2 cellular contexts compared by ENCODE assay signal in genomic region chr7:113125728-113126127, GRCh38.
TF ChIP-seq lines count a peak whose summit lies in the region.

No MANE protein-coding gene starts in this region.

TF ChIP-seq in IMR-90, 13 proteins besides CTCF, POLR2A, EP300 and RAD21:
- TF ChIP-seq CEBPB (IDR thresholded peaks at IDR 0.05; ENCODE audit: low read depth, low read length): no peak

TF ChIP-seq in K562, 482 proteins besides CTCF, POLR2A, EP300 and RAD21 (continues in another document):
- TF ChIP-seq, protein P1, sequence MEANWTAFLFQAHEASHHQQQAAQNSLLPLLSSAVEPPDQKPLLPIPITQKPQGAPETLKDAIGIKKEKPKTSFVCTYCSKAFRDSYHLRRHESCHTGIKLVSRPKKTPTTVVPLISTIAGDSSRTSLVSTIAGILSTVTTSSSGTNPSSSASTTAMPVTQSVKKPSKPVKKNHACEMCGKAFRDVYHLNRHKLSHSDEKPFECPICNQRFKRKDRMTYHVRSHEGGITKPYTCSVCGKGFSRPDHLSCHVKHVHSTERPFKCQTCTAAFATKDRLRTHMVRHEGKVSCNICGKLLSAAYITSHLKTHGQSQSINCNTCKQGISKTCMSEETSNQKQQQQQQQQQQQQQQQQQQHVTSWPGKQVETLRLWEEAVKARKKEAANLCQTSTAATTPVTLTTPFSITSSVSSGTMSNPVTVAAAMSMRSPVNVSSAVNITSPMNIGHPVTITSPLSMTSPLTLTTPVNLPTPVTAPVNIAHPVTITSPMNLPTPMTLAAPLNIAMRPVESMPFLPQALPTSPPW (CRISPR knock-in tag; IDR thresholded peaks at IDR 0.05): 0 out of 2 replicates have a peak, but pooled peaks have one; percentile 20
- TF ChIP-seq SMARCA5 (IDR thresholded peaks at IDR 0.05) (no peak), U2AF1 (optimal IDR thresholded peaks at IDR 0.05; ENCODE audit: low read depth, low read length) (no peak), ZNF253 (CRISPR knock-in tag; conservative IDR thresholded peaks at IDR 0.05) (no peak), TRIM28 (IDR thresholded peaks at IDR 0.05) (no peak), NCOR1 (IDR thresholded peaks at IDR 0.05) (peak; percentile 66), MTA2 (IDR thresholded peaks at IDR 0.05; ENCODE audit: low read depth) (0 out of 2 replicates have a peak, but pooled peaks have one; percentile 34), ZNF445 (CRISPR knock-in tag; IDR thresholded peaks at IDR 0.05; ENCODE audit: low read depth) (no peak), XRCC5 (IDR thresholded peaks at IDR 0.05; ENCODE audit: low read depth, low read length) (no peak), NELFE (IDR thresholded peaks at IDR 0.05; ENCODE audit: insufficient read depth, insufficient read length) (no peak), TEAD2 (tag; IDR thresholded peaks at IDR 0.05) (no peak), CBX8 (IDR thresholded peaks at IDR 0.05; ENCODE audit: borderline replicate concordance, extremely low read depth, low read depth, low read length, poor library complexity, severe bottlenecking) (no peak), SMAD4 (CRISPR knock-in tag; conservative IDR thresholded peaks at IDR 0.05) (0 out of 2 replicates have a peak, but pooled peaks have one; percentile 46), TEAD4 (IDR thresholded peaks at IDR 0.05; ENCODE audit: low read length) (peak; percentile 89), TEAD4 (CRISPR knock-in tag; IDR thresholded peaks at IDR 0.05; ENCODE audit: borderline replicate concordance) (no peak), HLTF (IDR thresholded peaks at IDR 0.05) (no peak), LEF1 (IDR thresholded peaks at IDR 0.05) (0 out of 2 replicates have a peak, but pooled peaks have one; percentile 42), NFIC (IDR thresholded peaks at IDR 0.05) (peak; percentile 13; the same call in 1 of the 2 replicates), MXI1 (IDR thresholded peaks at IDR 0.05; ENCODE audit: low read depth, low read length) (no peak), HBP1 (CRISPR knock-in tag; IDR thresholded peaks at IDR 0.05) (no peak), ZEB2 (IDR thresholded peaks at IDR 0.05) (no peak), SRSF3 (IDR thresholded peaks at IDR 0.05; ENCODE audit: insufficient read depth, low read length) (no peak), CEBPZ (IDR thresholded peaks at IDR 0.05; ENCODE audit: borderline replicate concordance, low read depth, low read length) (no peak), KLF16 (IDR thresholded peaks at IDR 0.05) (peak; percentile 62), ARID1B (IDR thresholded peaks at IDR 0.05) (peak; percentile 65), EGR1 (conservative IDR thresholded peaks at IDR 0.05) (no peak), TCF3 (CRISPR knock-in tag; IDR thresholded peaks at IDR 0.05) (peak; percentile 77), ARID4B (CRISPR knock-in tag; IDR thresholded peaks at IDR 0.05) (no peak), ZBTB1 (CRISPR knock-in tag; IDR thresholded peaks at IDR 0.05; ENCODE audit: borderline replicate concordance, low read depth) (no peak), CBFA2T3 (IDR thresholded peaks at IDR 0.05) (peak; percentile 76), ATF2 (CRISPR knock-in tag; IDR thresholded peaks at IDR 0.05) (no peak), SMARCC2 (IDR thresholded peaks at IDR 0.05; ENCODE audit: low read depth) (no peak), ZNF76 (CRISPR knock-in tag; IDR thresholded peaks at IDR 0.05; ENCODE audit: borderline replicate concordance) (no peak), ZNF175 (CRISPR knock-in tag; IDR thresholded peaks at IDR 0.05; ENCODE audit: low read depth) (no peak), GTF2F1 (IDR thresholded peaks at IDR 0.05; ENCODE audit: low read depth, low read length) (no peak), ZNF184 (CRISPR knock-in tag; IDR thresholded peaks at IDR 0.05) (no peak), ZFP1 (CRISPR knock-in tag; IDR thresholded peaks at IDR 0.05) (no peak), FOXM1 (IDR thresholded peaks at IDR 0.05; ENCODE audit: low read depth) (0 out of 2 replicates have a peak, but pooled peaks have one; percentile 27), FOXM1 (CRISPR knock-in tag; IDR thresholded peaks at IDR 0.05; ENCODE audit: low read depth) (no peak), KDM1A (IDR thresholded peaks at IDR 0.05) (peak in 1 of 2 experiments; percentile 18; a peak in 1 of 4 replicates), PHB2 (IDR thresholded peaks at IDR 0.05; ENCODE audit: low read depth) (no peak), ESRRA (IDR thresholded peaks at IDR 0.05; ENCODE audit: borderline replicate concordance, low read depth) (peak; percentile 50; the same call in 1 of the 2 replicates), BRD4 (IDR thresholded peaks at IDR 0.05) (no peak), RBM39 (optimal IDR thresholded peaks at IDR 0.05; ENCODE audit: low read depth, low read length) (no peak)
- TF ChIP-seq, protein P2, sequence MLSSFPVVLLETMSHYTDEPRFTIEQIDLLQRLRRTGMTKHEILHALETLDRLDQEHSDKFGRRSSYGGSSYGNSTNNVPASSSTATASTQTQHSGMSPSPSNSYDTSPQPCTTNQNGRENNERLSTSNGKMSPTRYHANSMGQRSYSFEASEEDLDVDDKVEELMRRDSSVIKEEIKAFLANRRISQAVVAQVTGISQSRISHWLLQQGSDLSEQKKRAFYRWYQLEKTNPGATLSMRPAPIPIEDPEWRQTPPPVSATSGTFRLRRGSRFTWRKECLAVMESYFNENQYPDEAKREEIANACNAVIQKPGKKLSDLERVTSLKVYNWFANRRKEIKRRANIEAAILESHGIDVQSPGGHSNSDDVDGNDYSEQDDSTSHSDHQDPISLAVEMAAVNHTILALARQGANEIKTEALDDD (IDR thresholded peaks at IDR 0.05): peak; percentile 59; the same call in 1 of the 2 replicates
- TF ChIP-seq, protein P3, sequence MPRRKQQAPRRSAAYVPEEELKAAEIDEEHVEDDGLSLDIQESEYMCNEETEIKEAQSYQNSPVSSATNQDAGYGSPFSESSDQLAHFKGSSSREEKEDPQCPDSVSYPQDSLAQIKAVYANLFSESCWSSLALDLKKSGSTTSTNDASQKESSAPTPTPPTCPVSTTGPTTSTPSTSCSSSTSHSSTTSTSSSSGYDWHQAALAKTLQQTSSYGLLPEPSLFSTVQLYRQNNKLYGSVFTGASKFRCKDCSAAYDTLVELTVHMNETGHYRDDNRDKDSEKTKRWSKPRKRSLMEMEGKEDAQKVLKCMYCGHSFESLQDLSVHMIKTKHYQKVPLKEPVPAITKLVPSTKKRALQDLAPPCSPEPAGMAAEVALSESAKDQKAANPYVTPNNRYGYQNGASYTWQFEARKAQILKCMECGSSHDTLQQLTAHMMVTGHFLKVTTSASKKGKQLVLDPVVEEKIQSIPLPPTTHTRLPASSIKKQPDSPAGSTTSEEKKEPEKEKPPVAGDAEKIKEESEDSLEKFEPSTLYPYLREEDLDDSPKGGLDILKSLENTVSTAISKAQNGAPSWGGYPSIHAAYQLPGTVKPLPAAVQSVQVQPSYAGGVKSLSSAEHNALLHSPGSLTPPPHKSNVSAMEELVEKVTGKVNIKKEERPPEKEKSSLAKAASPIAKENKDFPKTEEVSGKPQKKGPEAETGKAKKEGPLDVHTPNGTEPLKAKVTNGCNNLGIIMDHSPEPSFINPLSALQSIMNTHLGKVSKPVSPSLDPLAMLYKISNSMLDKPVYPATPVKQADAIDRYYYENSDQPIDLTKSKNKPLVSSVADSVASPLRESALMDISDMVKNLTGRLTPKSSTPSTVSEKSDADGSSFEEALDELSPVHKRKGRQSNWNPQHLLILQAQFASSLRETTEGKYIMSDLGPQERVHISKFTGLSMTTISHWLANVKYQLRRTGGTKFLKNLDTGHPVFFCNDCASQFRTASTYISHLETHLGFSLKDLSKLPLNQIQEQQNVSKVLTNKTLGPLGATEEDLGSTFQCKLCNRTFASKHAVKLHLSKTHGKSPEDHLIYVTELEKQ (CRISPR knock-in tag; IDR thresholded peaks at IDR 0.05): no peak
- TF ChIP-seq, protein P4, sequence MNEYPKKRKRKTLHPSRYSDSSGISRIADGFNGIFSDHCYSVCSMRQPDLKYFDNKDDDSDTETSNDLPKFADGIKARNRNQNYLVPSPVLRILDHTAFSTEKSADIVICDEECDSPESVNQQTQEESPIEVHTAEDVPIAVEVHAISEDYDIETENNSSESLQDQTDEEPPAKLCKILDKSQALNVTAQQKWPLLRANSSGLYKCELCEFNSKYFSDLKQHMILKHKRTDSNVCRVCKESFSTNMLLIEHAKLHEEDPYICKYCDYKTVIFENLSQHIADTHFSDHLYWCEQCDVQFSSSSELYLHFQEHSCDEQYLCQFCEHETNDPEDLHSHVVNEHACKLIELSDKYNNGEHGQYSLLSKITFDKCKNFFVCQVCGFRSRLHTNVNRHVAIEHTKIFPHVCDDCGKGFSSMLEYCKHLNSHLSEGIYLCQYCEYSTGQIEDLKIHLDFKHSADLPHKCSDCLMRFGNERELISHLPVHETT (CRISPR knock-in tag; conservative IDR thresholded peaks at IDR 0.05 in 1 of 2, IDR thresholded peaks at IDR 0.05 in 1 of 2): 0 out of 4 replicates have a peak, but pooled peaks of 1 of the 2 experiments have one; percentile 24
- TF ChIP-seq, protein P5, sequence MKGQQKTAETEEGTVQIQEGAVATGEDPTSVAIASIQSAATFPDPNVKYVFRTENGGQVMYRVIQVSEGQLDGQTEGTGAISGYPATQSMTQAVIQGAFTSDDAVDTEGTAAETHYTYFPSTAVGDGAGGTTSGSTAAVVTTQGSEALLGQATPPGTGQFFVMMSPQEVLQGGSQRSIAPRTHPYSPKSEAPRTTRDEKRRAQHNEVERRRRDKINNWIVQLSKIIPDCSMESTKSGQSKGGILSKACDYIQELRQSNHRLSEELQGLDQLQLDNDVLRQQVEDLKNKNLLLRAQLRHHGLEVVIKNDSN (CRISPR knock-in tag; IDR thresholded peaks at IDR 0.05): no peak
